In genomic region chr10:45339896-45340295, GRCh38 we compare ENCODE assay signal across 12 cellular contexts. TPM values are rescaled to one million over a fixed set of nuclear protein-coding genes. Genes with fewer than 3 reads are reported as not detected.
"Had no signal": no experiment of that assay in that cellular context is flagged by ENCODE, and none has a peak within 500 bp of the region (broad histone marks: within the 10 kb centered on the region; RNA-seq: fewer than 3 reads in every experiment).

No MANE protein-coding gene starts in this region.

- H2AFZ ChIP-seq: GM23248, GM23338 had no signal

- FAIRE-seq: H1, H54 had no signal

- H3K4me2 ChIP-seq: GM23338 had no signal

- H3K9ac ChIP-seq: GM23248 had no signal

- H3K36me3 ChIP-seq: HAP-1 had no signal

- H3K4me1 ChIP-seq: HAP-1 had no signal

- H3K27ac ChIP-seq: GM23248 had no signal

- H3K4me3 ChIP-seq: GM23248, GM23338, HAP-1 had no signal

- H3K9me3 ChIP-seq: HAP-1 had no signal

- DNase-seq: GM23248, GOT3, H7, H9, HCEC 1CT, HFFc6 had no signal

- ATAC-seq: GM23338, HCT116 had no signal

RNA-seq across cellular contexts. Expression of gene OR13A1, which starts 24.5 kb away (rescaled TPM):
- total RNA-seq: GM23248, GM23338, H1, H4, H7, HFFc6 had no signal
- polyA plus RNA-seq: GM23248 had no signal

RNA-seq across cellular contexts. Expression of gene ALOX5, which starts 34.1 kb away (rescaled TPM):
- total RNA-seq: GM23248, HFFc6 had no signal
- polyA plus RNA-seq: GM23248 had no signal
